ENCODE assay signal across 24 cellular contexts in the genomic region with DNA sequence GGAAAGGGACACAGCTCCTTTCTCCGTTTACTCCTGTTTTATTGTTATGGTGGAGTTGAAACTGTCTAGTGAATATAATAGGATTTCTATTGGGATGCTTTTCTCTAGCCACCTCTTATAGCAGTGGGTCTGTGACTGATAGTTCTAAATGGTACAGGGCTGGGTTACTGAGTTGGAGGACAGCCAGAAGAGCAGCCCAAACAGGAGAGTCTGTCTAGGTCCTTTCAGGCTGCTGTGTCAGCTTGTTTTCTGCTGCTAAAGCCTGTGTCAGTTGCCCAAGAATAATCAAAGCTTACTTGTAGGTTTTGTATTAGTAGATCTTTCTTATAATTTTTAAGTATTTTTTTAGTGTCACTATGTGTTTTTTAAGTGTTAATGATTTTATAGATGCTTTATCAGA.
"Had no signal": no experiment of that assay in that cellular context is flagged by ENCODE, and none has a peak within 500 bp of the region (broad histone marks: within the 10 kb centered on the region; RNA-seq: fewer than 3 reads in every experiment).

No MANE protein-coding gene starts in this region.

- ATAC-seq: activated CD4-positive, alpha-beta T cell treated with anti-CD3 and anti-CD28 coated beads for 36 hours; activated T-cell treated with anti-CD3 and anti-CD28 coated beads, Interleukin-2, amount 50 U/mL, for 72 hours; gastrocnemius medialis; left cardiac atrium; left ventricle myocardium superior; naive thymus-derived CD4-positive, alpha-beta T cell; pancreas; psoas muscle; stimulated activated memory B cell treated with anti-CD40 and anti-IgM and Interleukin-4, amounts not matched to agents 10 μg/mL and 1 μg/mL and 100 μg/mL, for 72 hours; upper lobe of right lung had no signal

- DNase-seq: activated B cell treated with CpG ODN at 0.5 μM for 24 hours; activated CD4-positive, alpha-beta T cell treated with anti-CD3 and anti-CD28 coated beads for 36 hours; activated naive CD4-positive, alpha-beta T cell treated with Interleukin-2 at 50 U/mL for 16 hours; activated T-cell treated with anti-CD3 and anti-CD28 coated beads for 4 hours; activated T-cell treated with anti-CD3 and anti-CD28 coated beads, Interleukin-2, amount 50 U/mL, for 72 hours; anterior cingulate cortex; effector CD8-positive, alpha-beta T cell; gastrocnemius medialis; glutamatergic neuron; left cardiac atrium; left ventricle myocardium superior; midbrain; naive thymus-derived CD4-positive, alpha-beta T cell; nucleus accumbens; pancreas; psoas muscle; sigmoid colon; small intestine; stimulated activated CD4-positive, alpha-beta T cell treated with anti-CD3 and anti-CD28 coated beads, Interleukin-4, amount 100 ng/mL, for 24 hours; stimulated activated CD8-positive, alpha-beta memory T cell treated with anti-CD3 and anti-CD28 coated beads, Interleukin-4, amount 100 ng/mL, for 48 hours; stomach; tibial artery; upper lobe of right lung had no signal
